In the genomic region with DNA sequence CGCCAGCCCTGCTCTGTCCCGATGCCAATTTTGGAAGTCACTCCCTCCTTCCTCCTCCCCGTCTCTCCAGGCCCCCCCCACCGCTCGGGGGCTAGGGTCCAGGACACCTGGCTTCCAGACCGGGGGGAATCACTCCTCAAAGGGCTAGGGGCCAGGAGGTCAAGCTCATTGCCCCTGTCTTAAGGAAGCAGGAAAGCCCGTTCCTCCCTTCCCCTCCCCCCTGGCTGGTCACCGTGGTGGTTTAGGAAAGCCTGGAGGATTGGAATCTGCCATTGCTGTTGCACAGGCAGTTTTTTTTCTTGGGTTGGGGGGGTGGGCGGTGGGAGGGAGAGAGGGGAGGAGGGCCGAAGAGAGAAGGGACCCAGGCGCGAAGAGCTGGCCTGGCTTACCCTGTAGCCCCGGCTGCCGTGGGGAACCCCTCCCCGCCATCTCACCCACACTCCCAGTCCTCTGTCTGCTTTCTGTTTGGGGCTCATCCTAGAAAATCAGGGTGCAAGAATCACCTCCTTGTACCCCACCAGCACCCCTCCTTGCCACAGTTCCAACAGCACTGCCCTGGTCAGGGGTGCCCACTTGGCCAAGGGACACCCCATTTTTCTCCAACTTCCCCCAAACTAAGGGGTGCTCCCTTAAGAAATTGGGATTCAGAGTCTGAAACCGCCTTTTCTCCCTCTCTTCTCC, we compare ENCODE assay signal across 8 cellular contexts. TPM values are rescaled to one million over a fixed set of nuclear protein-coding genes. Genes with fewer than 3 reads are reported as not detected.
A peak's percentile ranks its signal among the peaks of the same experiment; 100 is the strongest.
DNase-seq lines count a peak whose midpoint lies in the region; ATAC-seq, FAIRE-seq and TF ChIP-seq lines count a peak whose summit lies in the region.

No MANE protein-coding gene starts in this region.

- no peaks in the 10 kb centered on the region for H4K20me1 ChIP-seq in neural progenitor cell (ENCODE audit: low read depth)

- H3K36me3 Mint-ChIP-seq in neural progenitor cell: peaks cover 2% of the 10 kb centered on the region

- no peaks in the 10 kb centered on the region for H3K4me1 ChIP-seq in SJCRH30
- H3K4me1 ChIP-seq in neural progenitor cell: peaks cover 6% of the 10 kb centered on the region

- peaks cover 2% of the 10 kb centered on the region for H3K9me3 Mint-ChIP-seq in neural progenitor cell
- H3K9me3 Mint-ChIP-seq in stimulated activated naive CD8-positive, alpha-beta T cell treated with anti-CD3 and anti-CD28 coated beads, Interleukin-15, amount 100 ng/mL, for 72 hours: no peaks in the 10 kb centered on the region

- peak overlapping the region; percentile 47 for H3K27ac ChIP-seq in SJCRH30
- no peak overlapping the region for H3K27ac ChIP-seq in neural progenitor cell

- peaks cover 38% of the 10 kb centered on the region for H3F3A ChIP-seq in neural progenitor cell (ENCODE audit: low read depth)

- peak overlapping the region; percentile 35 for H2AFZ ChIP-seq in neural progenitor cell (replicated peaks)

- H3K36me3 ChIP-seq in SJCRH30 (no peaks in the 10 kb centered on the region), neural progenitor cell (no peaks in the 10 kb centered on the region)

- TF ChIP-seq POLR2A in GM12891 (IDR thresholded peaks at IDR 0.05; ENCODE audit: low read depth, low read length): no peak

- H3K4me3 ChIP-seq in SJCRH30 (peak overlapping the region; percentile 58), fibroblast of the aortic adventitia (ENCODE audit: low read depth, low read length) (peak overlapping the region; percentile 60), neural progenitor cell (peak overlapping the region; percentile 10)

- no peak for ATAC-seq in stimulated activated naive CD8-positive, alpha-beta T cell treated with anti-CD3 and anti-CD28 coated beads, Interleukin-15, amount 100 ng/mL, for 72 hours
- ATAC-seq in GM21515 (IDR thresholded peaks at IDR 0.05; ENCODE audit: unreplicated experiment): no peak

- peaks cover 33% of the 10 kb centered on the region for H3K27me3 Mint-ChIP-seq in neural progenitor cell (ENCODE audit: insufficient read depth, low read depth)
- peaks cover 17% of the 10 kb centered on the region for H3K27me3 Mint-ChIP-seq in stimulated activated naive CD8-positive, alpha-beta T cell treated with anti-CD3 and anti-CD28 coated beads, Interleukin-15, amount 100 ng/mL, for 72 hours

- H3K79me2 ChIP-seq in neural progenitor cell (ENCODE audit: low read depth): no peaks in the 10 kb centered on the region

- FAIRE-seq in GM12891 (lab: Jason Lieb, UNC): no peak

- H3K27ac Mint-ChIP-seq in neural progenitor cell: peak overlapping the region; percentile 81
- H3K27ac Mint-ChIP-seq in stimulated activated naive CD8-positive, alpha-beta T cell treated with anti-CD3 and anti-CD28 coated beads, Interleukin-15, amount 100 ng/mL, for 72 hours: no peak overlapping the region

- H3K9ac ChIP-seq in neural progenitor cell: no peak overlapping the region

- DNase-seq in H4 (ENCODE audit: low spot score): peak; percentile 33
- peak; percentile 30 to 57 for DNase-seq in SJCRH30
- peak; percentile 62 for DNase-seq in fibroblast of the aortic adventitia (ENCODE audit: low read depth)
- DNase-seq in neural progenitor cell (ENCODE audit: low spot score): peak; percentile 69
- no peak for DNase-seq in stimulated activated naive CD8-positive, alpha-beta T cell treated with anti-CD3 and anti-CD28 coated beads, Interleukin-15, amount 100 ng/mL, for 72 hours
- no peak for DNase-seq in LoVo (ENCODE audit: low spot score)
- DNase-seq in GM12891 (ENCODE audit: insufficient read length, low spot score): no peak

- H3K9me3 ChIP-seq in SJCRH30 (replicated peaks): no peaks in the 10 kb centered on the region
- no peaks in the 10 kb centered on the region for H3K9me3 ChIP-seq in neural progenitor cell (ENCODE audit: low read depth)

- H3K27me3 ChIP-seq in SJCRH30: no peaks in the 10 kb centered on the region
- H3K27me3 ChIP-seq in neural progenitor cell: peaks cover 43% of the 10 kb centered on the region

- peaks cover 61% of the 10 kb centered on the region for H3K4me1 Mint-ChIP-seq in neural progenitor cell
- peaks cover 92% of the 10 kb centered on the region for H3K4me1 Mint-ChIP-seq in stimulated activated naive CD8-positive, alpha-beta T cell treated with anti-CD3 and anti-CD28 coated beads, Interleukin-15, amount 100 ng/mL, for 72 hours

- TF ChIP-seq CTCF in fibroblast of the aortic adventitia (IDR thresholded peaks at IDR 0.05; ENCODE audit: insufficient read depth, low read length): no peak
- TF ChIP-seq CTCF in neural progenitor cell (IDR thresholded peaks at IDR 0.05): no peak

- peak overlapping the region; percentile 65 for H3K4me2 ChIP-seq in neural progenitor cell

- peak overlapping the region; percentile 27 for H3K4me3 Mint-ChIP-seq in neural progenitor cell
- no peak overlapping the region for H3K4me3 Mint-ChIP-seq in stimulated activated naive CD8-positive, alpha-beta T cell treated with anti-CD3 and anti-CD28 coated beads, Interleukin-15, amount 100 ng/mL, for 72 hours

TF ChIP-seq in GM12891, 5 proteins besides CTCF, POLR2A, EP300 and RAD21:
- TF ChIP-seq PAX5 (IDR thresholded peaks at IDR 0.05; ENCODE audit: insufficient read depth, low read length, severe bottlenecking) (no peak), POU2F2 (IDR thresholded peaks at IDR 0.05; ENCODE audit: low read depth, low read length) (no peak), TAF1 (IDR thresholded peaks at IDR 0.05; ENCODE audit: low read depth, low read length) (no peak), SPI1 (IDR thresholded peaks at IDR 0.05; ENCODE audit: low read depth, low read length) (no peak), POLR2AphosphoS5 (IDR thresholded peaks at IDR 0.05; ENCODE audit: low read depth, low read length) (no peak)

RNA-seq across cellular contexts. Expression of a gene that starts 2.9 kb away (rescaled TPM):
- not detected in 2 replicates for total RNA-seq in H4 (2014; rRNA removed; shearing (Covaris generic))
- total RNA-seq in SJCRH30 (2014; rRNA removed; shearing (Covaris generic)): 0.02 TPM in 1 of 2 replicates, not detected in the other
- total RNA-seq in fibroblast of the aortic adventitia (ENCODE audit: low replicate concordance) (0.41 and 0.45 TPM in 2 replicates), neural progenitor cell (ENCODE audit: low replicate concordance) (3.8 and 5.3 TPM in 2 replicates)
- 0.36 TPM for polyA plus RNA-seq in GM12891 (2012; ENCODE audit: low read depth, missing spikeins)

RNA-seq across cellular contexts. Expression of a gene that starts 7.6 kb away (rescaled TPM):
- 166 and 188 TPM in 2 replicates for total RNA-seq in H4 (2014; rRNA removed; shearing (Covaris generic))
- 97.2 and 103 TPM in 2 replicates for total RNA-seq in SJCRH30 (2014; rRNA removed; shearing (Covaris generic))
- total RNA-seq in fibroblast of the aortic adventitia (ENCODE audit: low replicate concordance) (9.3 and 90.7 TPM in 2 replicates), neural progenitor cell (ENCODE audit: low replicate concordance) (104 and 137 TPM in 2 replicates)
- polyA plus RNA-seq in GM12891 (2012; ENCODE audit: low read depth, missing spikeins): 303 TPM

RNA-seq across cellular contexts. Expression of a gene that starts 15.8 kb away (rescaled TPM):
- total RNA-seq in H4 (2014; rRNA removed; shearing (Covaris generic)): 0.77 TPM in 1 of 2 replicates, not detected in the other
- 0.23 and 0.47 TPM in 2 replicates for total RNA-seq in SJCRH30 (2014; rRNA removed; shearing (Covaris generic))
- total RNA-seq in fibroblast of the aortic adventitia (ENCODE audit: low replicate concordance) (0.72 and 3.1 TPM in 2 replicates), neural progenitor cell (ENCODE audit: low replicate concordance) (1.4 TPM in 1 of 2 replicates, not detected in the other)
- 3.4 TPM for polyA plus RNA-seq in GM12891 (2012; ENCODE audit: low read depth, missing spikeins)

RNA-seq across cellular contexts. Expression of a gene that starts 23.9 kb away (rescaled TPM):
- total RNA-seq in H4 (2014; rRNA removed; shearing (Covaris generic)): not detected in 2 replicates
- total RNA-seq in SJCRH30 (2014; rRNA removed; shearing (Covaris generic)): not detected in 2 replicates
- total RNA-seq in fibroblast of the aortic adventitia (ENCODE audit: low replicate concordance) (0.27 and 2.4 TPM in 2 replicates), neural progenitor cell (ENCODE audit: low replicate concordance) (not detected in 2 replicates)
- polyA plus RNA-seq in GM12891 (2012; ENCODE audit: low read depth, missing spikeins): 2.0 TPM

RNA-seq across cellular contexts. Expression of a gene that starts 24.1 kb away (rescaled TPM):
- total RNA-seq in H4 (2014; rRNA removed; shearing (Covaris generic)): not detected in 2 replicates
- total RNA-seq in SJCRH30 (2014; rRNA removed; shearing (Covaris generic)): not detected in 2 replicates
- total RNA-seq in fibroblast of the aortic adventitia (ENCODE audit: low replicate concordance): 0.65 TPM in 1 of 2 replicates, not detected in the other
- total RNA-seq in neural progenitor cell (ENCODE audit: low replicate concordance): 0.21 and 0.40 TPM in 2 replicates
- 0.78 TPM for polyA plus RNA-seq in GM12891 (2012; ENCODE audit: low read depth, missing spikeins)

Comparison
In these comparisons a context has a peak if more than half of its experiments do, and no peak if none do; other contexts are left out.
1. DNase-seq: peak in H4 (single experiment), SJCRH30 (2 of 2), fibroblast of the aortic adventitia (single experiment) and neural progenitor cell (single experiment); none in stimulated activated naive CD8-positive, alpha-beta T cell treated with anti-CD3 and anti-CD28 coated beads, Interleukin-15, amount 100 ng/mL, for 72 hours (0 of 2), LoVo (single experiment) and GM12891 (single experiment).
2. H3K4me3 ChIP-seq: peak in every context shown above with its lines; median percentile 60 in fibroblast of the aortic adventitia; 58 in SJCRH30; 10 in neural progenitor cell.